In the genomic region with DNA sequence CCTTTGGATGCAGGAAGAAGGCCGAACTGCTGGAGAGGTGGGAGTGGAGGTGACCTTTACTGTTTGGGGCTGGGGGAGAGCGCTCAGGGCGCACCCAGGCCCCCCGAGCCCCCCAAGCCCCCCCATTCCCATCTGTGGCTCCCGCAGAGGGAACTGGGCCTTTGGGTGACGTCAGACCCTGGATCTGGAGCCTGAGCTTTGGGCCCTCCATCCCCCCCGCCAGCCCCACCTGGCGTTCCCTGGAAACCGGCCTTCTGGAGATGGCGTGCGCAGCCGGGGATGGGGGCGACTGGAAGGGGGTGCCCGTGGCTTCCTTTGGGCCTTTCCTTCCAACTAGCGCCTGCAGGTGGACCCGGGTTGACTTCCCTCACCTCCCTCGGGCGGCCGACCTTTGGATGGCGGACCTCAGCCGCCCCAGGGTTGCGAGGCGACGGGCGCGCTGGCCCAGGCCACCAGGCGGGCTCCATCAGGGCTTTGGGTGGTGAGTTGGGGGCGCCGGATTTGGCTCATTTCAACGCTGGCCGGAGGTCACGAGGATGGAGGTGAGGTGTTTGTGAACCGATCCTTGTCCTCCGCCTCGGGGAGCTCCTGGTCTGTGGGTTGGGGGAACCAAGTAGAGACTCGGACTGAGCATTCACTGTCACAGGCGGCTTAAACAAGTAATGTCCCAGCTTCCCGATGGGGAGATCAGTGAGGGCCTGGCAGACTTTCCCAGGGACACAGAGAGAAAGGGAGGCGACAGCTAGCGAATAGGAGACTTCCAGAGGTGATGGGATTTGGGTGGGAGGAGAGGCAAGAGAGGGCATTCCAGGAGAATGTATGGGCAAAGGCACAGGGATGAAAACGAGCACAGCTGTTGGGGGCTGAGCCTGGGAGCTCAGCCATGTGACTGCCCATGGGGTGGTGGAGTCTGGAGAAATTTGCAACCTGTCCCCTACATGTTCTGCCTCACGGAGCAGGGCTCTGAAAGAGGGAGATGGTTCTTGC, we compare ENCODE assay signal across 3 cellular contexts.
TF ChIP-seq lines count a peak whose summit lies in the region.

No MANE protein-coding gene starts in this region.

TF ChIP-seq in A549, 52 proteins besides CTCF, POLR2A, EP300 and RAD21:
- no peak for TF ChIP-seq CBX8 (IDR thresholded peaks at IDR 0.05)
TF ChIP-seq in A549: peak in this region for 0.

TF ChIP-seq in HEK293, 187 proteins besides CTCF, POLR2A, EP300 and RAD21:
- TF ChIP-seq TRIM28 (IDR thresholded peaks at IDR 0.05; ENCODE audit: borderline replicate concordance, low read length) = no peak
- TF ChIP-seq, protein P1, sequence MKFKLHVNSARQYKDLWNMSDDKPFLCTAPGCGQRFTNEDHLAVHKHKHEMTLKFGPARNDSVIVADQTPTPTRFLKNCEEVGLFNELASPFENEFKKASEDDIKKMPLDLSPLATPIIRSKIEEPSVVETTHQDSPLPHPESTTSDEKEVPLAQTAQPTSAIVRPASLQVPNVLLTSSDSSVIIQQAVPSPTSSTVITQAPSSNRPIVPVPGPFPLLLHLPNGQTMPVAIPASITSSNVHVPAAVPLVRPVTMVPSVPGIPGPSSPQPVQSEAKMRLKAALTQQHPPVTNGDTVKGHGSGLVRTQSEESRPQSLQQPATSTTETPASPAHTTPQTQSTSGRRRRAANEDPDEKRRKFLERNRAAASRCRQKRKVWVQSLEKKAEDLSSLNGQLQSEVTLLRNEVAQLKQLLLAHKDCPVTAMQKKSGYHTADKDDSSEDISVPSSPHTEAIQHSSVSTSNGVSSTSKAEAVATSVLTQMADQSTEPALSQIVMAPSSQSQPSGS (tag by site-specific recombination; IDR thresholded peaks at IDR 0.05; ENCODE audit: low read depth) = peak; percentile 69
- TF ChIP-seq, protein P2, sequence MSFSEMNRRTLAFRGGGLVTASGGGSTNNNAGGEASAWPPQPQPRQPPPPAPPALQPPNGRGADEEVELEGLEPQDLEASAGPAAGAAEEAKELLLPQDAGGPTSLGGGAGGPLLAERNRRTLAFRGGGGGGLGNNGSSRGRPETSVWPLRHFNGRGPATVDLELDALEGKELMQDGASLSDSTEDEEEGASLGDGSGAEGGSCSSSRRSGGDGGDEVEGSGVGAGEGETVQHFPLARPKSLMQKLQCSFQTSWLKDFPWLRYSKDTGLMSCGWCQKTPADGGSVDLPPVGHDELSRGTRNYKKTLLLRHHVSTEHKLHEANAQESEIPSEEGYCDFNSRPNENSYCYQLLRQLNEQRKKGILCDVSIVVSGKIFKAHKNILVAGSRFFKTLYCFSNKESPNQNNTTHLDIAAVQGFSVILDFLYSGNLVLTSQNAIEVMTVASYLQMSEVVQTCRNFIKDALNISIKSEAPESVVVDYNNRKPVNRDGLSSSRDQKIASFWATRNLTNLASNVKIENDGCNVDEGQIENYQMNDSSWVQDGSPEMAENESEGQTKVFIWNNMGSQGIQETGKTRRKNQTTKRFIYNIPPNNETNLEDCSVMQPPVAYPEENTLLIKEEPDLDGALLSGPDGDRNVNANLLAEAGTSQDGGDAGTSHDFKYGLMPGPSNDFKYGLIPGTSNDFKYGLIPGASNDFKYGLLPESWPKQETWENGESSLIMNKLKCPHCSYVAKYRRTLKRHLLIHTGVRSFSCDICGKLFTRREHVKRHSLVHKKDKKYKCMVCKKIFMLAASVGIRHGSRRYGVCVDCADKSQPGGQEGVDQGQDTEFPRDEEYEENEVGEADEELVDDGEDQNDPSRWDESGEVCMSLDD (tag by site-specific recombination; IDR thresholded peaks at IDR 0.05) = peak; percentile 59
- peak; percentile 52; the same call in 1 of the 2 replicates for TF ChIP-seq PRDM1 (tag by site-specific recombination; IDR thresholded peaks at IDR 0.05)
- TF ChIP-seq ZNF707 (tag by site-specific recombination; IDR thresholded peaks at IDR 0.05) = no peak
- TF ChIP-seq GLIS1 (tag by site-specific recombination; IDR thresholded peaks at IDR 0.05) = peak; percentile 38; the same call in 1 of the 2 replicates
- peak; percentile 29; the same call in 1 of the 2 replicates for TF ChIP-seq SP2 (tag by site-specific recombination; IDR thresholded peaks at IDR 0.05)
- TF ChIP-seq, protein P3, sequence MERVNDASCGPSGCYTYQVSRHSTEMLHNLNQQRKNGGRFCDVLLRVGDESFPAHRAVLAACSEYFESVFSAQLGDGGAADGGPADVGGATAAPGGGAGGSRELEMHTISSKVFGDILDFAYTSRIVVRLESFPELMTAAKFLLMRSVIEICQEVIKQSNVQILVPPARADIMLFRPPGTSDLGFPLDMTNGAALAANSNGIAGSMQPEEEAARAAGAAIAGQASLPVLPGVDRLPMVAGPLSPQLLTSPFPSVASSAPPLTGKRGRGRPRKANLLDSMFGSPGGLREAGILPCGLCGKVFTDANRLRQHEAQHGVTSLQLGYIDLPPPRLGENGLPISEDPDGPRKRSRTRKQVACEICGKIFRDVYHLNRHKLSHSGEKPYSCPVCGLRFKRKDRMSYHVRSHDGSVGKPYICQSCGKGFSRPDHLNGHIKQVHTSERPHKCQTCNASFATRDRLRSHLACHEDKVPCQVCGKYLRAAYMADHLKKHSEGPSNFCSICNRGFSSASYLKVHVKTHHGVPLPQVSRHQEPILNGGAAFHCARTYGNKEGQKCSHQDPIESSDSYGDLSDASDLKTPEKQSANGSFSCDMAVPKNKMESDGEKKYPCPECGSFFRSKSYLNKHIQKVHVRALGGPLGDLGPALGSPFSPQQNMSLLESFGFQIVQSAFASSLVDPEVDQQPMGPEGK (tag by site-specific recombination; IDR thresholded peaks at IDR 0.05) = peak; percentile 69

TF ChIP-seq in GM12891, 5 proteins besides CTCF, POLR2A, EP300 and RAD21:
- TF ChIP-seq PAX5 (IDR thresholded peaks at IDR 0.05; ENCODE audit: insufficient read depth, low read length, severe bottlenecking) (no peak), POU2F2 (IDR thresholded peaks at IDR 0.05; ENCODE audit: low read depth, low read length) (no peak)
